1 cellular context compared by ENCODE assay signal in genomic region chr11:15233386-15233785, GRCh38.
TF ChIP-seq lines count a peak whose summit lies in the region.

No MANE protein-coding gene starts in this region.

TF ChIP-seq in GM23338, 12 proteins besides CTCF, POLR2A, EP300 and RAD21:
- TF ChIP-seq, protein P1, sequence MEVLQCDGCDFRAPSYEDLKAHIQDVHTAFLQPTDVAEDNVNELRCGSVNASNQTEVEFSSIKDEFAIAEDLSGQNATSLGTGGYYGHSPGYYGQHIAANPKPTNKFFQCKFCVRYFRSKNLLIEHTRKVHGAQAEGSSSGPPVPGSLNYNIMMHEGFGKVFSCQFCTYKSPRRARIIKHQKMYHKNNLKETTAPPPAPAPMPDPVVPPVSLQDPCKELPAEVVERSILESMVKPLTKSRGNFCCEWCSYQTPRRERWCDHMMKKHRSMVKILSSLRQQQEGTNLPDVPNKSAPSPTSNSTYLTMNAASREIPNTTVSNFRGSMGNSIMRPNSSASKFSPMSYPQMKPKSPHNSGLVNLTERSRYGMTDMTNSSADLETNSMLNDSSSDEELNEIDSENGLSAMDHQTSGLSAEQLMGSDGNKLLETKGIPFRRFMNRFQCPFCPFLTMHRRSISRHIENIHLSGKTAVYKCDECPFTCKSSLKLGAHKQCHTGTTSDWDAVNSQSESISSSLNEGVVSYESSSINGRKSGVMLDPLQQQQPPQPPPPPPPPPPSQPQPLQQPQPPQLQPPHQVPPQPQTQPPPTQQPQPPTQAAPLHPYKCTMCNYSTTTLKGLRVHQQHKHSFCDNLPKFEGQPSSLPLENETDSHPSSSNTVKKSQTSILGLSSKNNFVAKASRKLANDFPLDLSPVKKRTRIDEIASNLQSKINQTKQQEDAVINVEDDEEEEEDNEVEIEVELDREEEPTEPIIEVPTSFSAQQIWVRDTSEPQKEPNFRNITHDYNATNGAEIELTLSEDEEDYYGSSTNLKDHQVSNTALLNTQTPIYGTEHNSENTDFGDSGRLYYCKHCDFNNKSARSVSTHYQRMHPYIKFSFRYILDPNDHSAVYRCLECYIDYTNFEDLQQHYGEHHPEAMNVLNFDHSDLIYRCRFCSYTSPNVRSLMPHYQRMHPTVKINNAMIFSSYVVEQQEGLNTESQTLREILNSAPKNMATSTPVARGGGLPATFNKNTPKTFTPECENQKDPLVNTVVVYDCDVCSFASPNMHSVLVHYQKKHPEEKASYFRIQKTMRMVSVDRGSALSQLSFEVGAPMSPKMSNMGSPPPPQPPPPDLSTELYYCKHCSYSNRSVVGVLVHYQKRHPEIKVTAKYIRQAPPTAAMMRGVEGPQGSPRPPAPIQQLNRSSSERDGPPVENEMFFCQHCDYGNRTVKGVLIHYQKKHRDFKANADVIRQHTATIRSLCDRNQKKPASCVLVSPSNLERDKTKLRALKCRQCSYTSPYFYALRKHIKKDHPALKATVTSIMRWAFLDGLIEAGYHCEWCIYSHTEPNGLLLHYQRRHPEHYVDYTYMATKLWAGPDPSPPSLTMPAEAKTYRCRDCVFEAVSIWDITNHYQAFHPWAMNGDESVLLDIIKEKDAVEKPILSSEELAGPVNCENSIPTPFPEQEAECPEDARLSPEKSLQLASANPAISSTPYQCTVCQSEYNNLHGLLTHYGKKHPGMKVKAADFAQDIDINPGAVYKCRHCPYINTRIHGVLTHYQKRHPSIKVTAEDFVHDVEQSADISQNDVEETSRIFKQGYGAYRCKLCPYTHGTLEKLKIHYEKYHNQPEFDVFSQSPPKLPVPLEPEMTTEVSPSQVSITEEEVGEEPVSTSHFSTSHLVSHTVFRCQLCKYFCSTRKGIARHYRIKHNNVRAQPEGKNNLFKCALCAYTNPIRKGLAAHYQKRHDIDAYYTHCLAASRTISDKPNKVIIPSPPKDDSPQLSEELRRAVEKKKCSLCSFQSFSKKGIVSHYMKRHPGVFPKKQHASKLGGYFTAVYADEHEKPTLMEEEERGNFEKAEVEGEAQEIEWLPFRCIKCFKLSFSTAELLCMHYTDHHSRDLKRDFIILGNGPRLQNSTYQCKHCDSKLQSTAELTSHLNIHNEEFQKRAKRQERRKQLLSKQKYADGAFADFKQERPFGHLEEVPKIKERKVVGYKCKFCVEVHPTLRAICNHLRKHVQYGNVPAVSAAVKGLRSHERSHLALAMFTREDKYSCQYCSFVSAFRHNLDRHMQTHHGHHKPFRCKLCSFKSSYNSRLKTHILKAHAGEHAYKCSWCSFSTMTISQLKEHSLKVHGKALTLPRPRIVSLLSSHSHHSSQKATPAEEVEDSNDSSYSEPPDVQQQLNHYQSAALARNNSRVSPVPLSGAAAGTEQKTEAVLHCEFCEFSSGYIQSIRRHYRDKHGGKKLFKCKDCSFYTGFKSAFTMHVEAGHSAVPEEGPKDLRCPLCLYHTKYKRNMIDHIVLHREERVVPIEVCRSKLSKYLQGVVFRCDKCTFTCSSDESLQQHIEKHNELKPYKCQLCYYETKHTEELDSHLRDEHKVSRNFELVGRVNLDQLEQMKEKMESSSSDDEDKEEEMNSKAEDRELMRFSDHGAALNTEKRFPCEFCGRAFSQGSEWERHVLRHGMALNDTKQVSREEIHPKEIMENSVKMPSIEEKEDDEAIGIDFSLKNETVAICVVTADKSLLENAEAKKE (CRISPR knock-in tag; IDR thresholded peaks at IDR 0.05): no peak
- no peak for TF ChIP-seq ETS1 (IDR thresholded peaks at IDR 0.05)
- no peak for TF ChIP-seq NANOG (IDR thresholded peaks at IDR 0.05; ENCODE audit: borderline replicate concordance)
TF ChIP-seq in GM23338: peak in this region for 0.
